ENCODE assay signal across 13 cellular contexts in the genomic region with DNA sequence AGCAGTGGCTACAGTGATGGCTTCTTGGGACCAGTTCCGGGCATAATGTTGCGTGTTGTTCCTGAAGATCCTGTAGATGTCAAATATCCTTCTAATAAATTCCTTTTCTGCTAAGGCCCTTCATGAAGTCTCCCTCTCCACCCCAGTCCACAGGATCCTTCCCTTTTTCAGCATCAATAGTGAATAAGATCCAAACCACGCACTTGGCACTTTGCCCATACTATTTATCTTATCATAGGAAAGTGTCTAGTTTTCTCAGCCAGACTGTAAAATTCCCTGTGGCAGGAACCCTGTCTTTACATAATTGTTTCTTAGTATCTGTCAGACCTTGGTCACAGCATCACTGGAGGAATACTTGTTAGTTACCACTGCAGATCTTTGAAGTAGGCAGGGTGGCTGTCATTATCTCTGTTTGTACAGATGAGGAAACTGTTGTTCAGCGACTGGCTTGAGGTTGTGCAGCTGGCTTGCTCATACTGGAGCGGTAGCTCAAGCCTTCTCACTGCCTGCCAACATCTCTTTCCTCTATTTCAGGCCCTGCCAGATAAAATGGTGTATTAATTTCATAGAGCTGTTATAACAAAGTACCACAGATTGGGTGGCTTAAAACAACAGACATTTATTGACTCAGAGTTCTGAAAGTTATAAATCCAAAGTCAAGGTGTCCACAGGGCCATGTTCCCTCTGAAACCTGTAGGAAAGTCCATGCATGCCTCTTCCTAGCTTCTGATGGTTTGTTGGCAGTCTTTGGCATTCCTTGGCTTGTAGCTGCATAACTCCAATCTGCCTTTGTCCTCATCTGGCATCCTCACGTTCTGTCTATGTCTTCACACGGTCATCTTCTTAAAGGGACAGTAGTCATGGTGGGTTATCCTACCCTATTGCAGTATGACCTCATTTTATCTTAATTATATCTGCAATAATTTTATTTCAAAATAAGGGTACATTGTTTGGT. TPM values are rescaled to one million over a fixed set of nuclear protein-coding genes. Genes with fewer than 3 reads are reported as not detected.
DNase-seq lines count a peak whose midpoint lies in the region; ATAC-seq, FAIRE-seq and TF ChIP-seq lines count a peak whose summit lies in the region.
"Had no signal": no experiment of that assay in that cellular context is flagged by ENCODE, and none has a peak within 500 bp of the region (broad histone marks: within the 10 kb centered on the region; RNA-seq: fewer than 3 reads in every experiment).

No MANE protein-coding gene starts in this region.

- no peak for FAIRE-seq in keratinocyte (lab: Jason Lieb, UNC)
- FAIRE-seq: GM12878, HepG2, TTC549 had no signal

- H3K27me3 Mint-ChIP-seq in GM23338 (ENCODE audit: insufficient read depth, low read depth, poor library complexity) = peaks cover 4% of the 10 kb centered on the region
- H3K27me3 Mint-ChIP-seq in activated naive CD4-positive, alpha-beta T cell treated with anti-CD3 and anti-CD28 coated beads, Interleukin-2, amount 10 ng/mL, durations not matched to agents 7 days and 5 days = peaks cover 10% of the 10 kb centered on the region
- peaks cover 0 to 23% (median 13%) of the 10 kb centered on the region in 5 donors for H3K27me3 Mint-ChIP-seq in naive thymus-derived CD4-positive, alpha-beta T cell

- H2AFZ ChIP-seq in GM23338 (peak overlapping the region; percentile 68; the same call in 1 of the 2 replicates), keratinocyte (ENCODE audit: control insufficient read depth, low read length) (peak overlapping the region; percentile 51), OCI-LY7 (ENCODE audit: low read length) (no peak overlapping the region)

- in situ Hi-C loops in brain microvascular endothelial cell (cut with HindIII; ENCODE audit: low pct_ligation_motif_present, low sequenced_read_pairs) = no loop called here

- H3F3A ChIP-seq in GM23338 (replicated peaks; ENCODE audit: low read depth) = no peaks in the 10 kb centered on the region; the same call in 1 of the 2 replicates

- H3K4me3 Mint-ChIP-seq in GM23338 = no peak overlapping the region
- H3K4me3 Mint-ChIP-seq in activated naive CD4-positive, alpha-beta T cell treated with anti-CD3 and anti-CD28 coated beads, Interleukin-2, amount 10 ng/mL, durations not matched to agents 7 days and 5 days = no peak overlapping the region
- H3K4me3 Mint-ChIP-seq in naive thymus-derived CD4-positive, alpha-beta T cell = no peak overlapping the region

- POLR2A ChIA-PET in naive thymus-derived CD4-positive, alpha-beta T cell (lab: Charles Lee) = no interaction called here
- POLR2A ChIA-PET in OCI-LY7 (lab: Charles Lee) = no interaction called here

- H3K4me1 Mint-ChIP-seq in GM23338 = peaks cover 14% of the 10 kb centered on the region
- peaks cover 23% of the 10 kb centered on the region for H3K4me1 Mint-ChIP-seq in activated naive CD4-positive, alpha-beta T cell treated with anti-CD3 and anti-CD28 coated beads, Interleukin-2, amount 10 ng/mL, durations not matched to agents 7 days and 5 days
- peaks cover 23 to 29% (median 27%) of the 10 kb centered on the region in 7 donors for H3K4me1 Mint-ChIP-seq in naive thymus-derived CD4-positive, alpha-beta T cell

- H3K9me1 ChIP-seq in keratinocyte (ENCODE audit: control insufficient read depth, extremely low read depth, insufficient read depth, low read length) = no peaks in the 10 kb centered on the region

- H3K27ac ChIP-seq in GM23338 (ENCODE audit: low read depth) (no peak overlapping the region), brain microvascular endothelial cell (no peak overlapping the region), keratinocyte (ENCODE audit: control insufficient read depth, insufficient read depth, low read length) (no peak overlapping the region), OCI-LY7 (ENCODE audit: low read depth, low read length, poor library complexity, severe bottlenecking) (no peak overlapping the region)
- H3K27ac ChIP-seq in naive thymus-derived CD4-positive, alpha-beta T cell (ENCODE audit: low read depth, low read length) = no peak overlapping the region
- H3K27ac ChIP-seq: spleen had no signal

- intact Hi-C loops in naive thymus-derived CD4-positive, alpha-beta T cell (cut with micrococcal nuclease) = loop anchor here in 1 of 2 donors (10.0 kb wide), 2 partner anchors 591 to 1189 kb away; partner anchors contain the start of gene STARD4
- intact Hi-C loops in OCI-LY7 (cut with micrococcal nuclease; ENCODE audit: unreplicated experiment) = no loop called here

- H3K9me2 ChIP-seq in GM23338 (ENCODE audit: insufficient read depth) (no peaks in the 10 kb centered on the region), OCI-LY7 (ENCODE audit: insufficient read depth, low read length) (no peaks in the 10 kb centered on the region)

- CTCF ChIA-PET in activated naive CD4-positive, alpha-beta T cell treated with anti-CD3 and anti-CD28 coated beads, Interleukin-2, amount 10 ng/mL, durations not matched to agents 7 days and 5 days (lab: Charles Lee) = no interaction called here
- CTCF ChIA-PET in naive thymus-derived CD4-positive, alpha-beta T cell (lab: Charles Lee) = no interaction called here
- CTCF ChIA-PET in OCI-LY7 (lab: Charles Lee; ENCODE audit: unreplicated experiment) = no interaction called here

- H3K4me1 ChIP-seq in GM23338 (ENCODE audit: insufficient read depth) (0 out of 2 replicates have a peak, but pooled peaks cover 9% of the 10 kb centered on the region), keratinocyte (ENCODE audit: control insufficient read depth, extremely low read depth, insufficient read depth, low read length) (peaks cover 11% of the 10 kb centered on the region), OCI-LY7 (ENCODE audit: insufficient read depth, low read length, poor library complexity, severe bottlenecking) (peaks cover 14% of the 10 kb centered on the region)
- peaks cover 16 to 18% of the 10 kb centered on the region in 2 donors for H3K4me1 ChIP-seq in naive thymus-derived CD4-positive, alpha-beta T cell (ENCODE audit: control insufficient read depth in 2 of 2, insufficient read depth in 2 of 2, low read length in 2 of 2)

- no peak overlapping the region for H3K27ac Mint-ChIP-seq in GM23338
- no peak overlapping the region for H3K27ac Mint-ChIP-seq in activated naive CD4-positive, alpha-beta T cell treated with anti-CD3 and anti-CD28 coated beads, Interleukin-2, amount 10 ng/mL, durations not matched to agents 7 days and 5 days
- H3K27ac Mint-ChIP-seq in naive thymus-derived CD4-positive, alpha-beta T cell = peak overlapping the region in 1 of 9 donors; percentile 54

- H3K27me3 ChIP-seq in GM23338 (ENCODE audit: insufficient read depth) = no peaks in the 10 kb centered on the region
- no peaks in the 10 kb centered on the region for H3K27me3 ChIP-seq in brain microvascular endothelial cell (replicated peaks)
- no peaks in the 10 kb centered on the region for H3K27me3 ChIP-seq in keratinocyte (ENCODE audit: control insufficient read depth, extremely low read depth, insufficient read depth, low read length)
- H3K27me3 ChIP-seq in naive thymus-derived CD4-positive, alpha-beta T cell (ENCODE audit: control insufficient read depth in 2 of 2, insufficient read depth in 2 of 2, low read length in 2 of 2) = no peaks in the 10 kb centered on the region
- H3K27me3 ChIP-seq: spleen had no signal

- H4K20me1 ChIP-seq in GM23338 (replicated peaks; ENCODE audit: insufficient read depth) = no peaks in the 10 kb centered on the region
- no peaks in the 10 kb centered on the region for H4K20me1 ChIP-seq in keratinocyte (ENCODE audit: control insufficient read depth, extremely low read depth, insufficient read depth, low read length)
- no peaks in the 10 kb centered on the region for H4K20me1 ChIP-seq in OCI-LY7 (ENCODE audit: insufficient read depth, low read length)

- H3K9me3 Mint-ChIP-seq in GM23338 = no peaks in the 10 kb centered on the region
- no peaks in the 10 kb centered on the region for H3K9me3 Mint-ChIP-seq in activated naive CD4-positive, alpha-beta T cell treated with anti-CD3 and anti-CD28 coated beads, Interleukin-2, amount 10 ng/mL, durations not matched to agents 7 days and 5 days
- peaks cover 0 to 6% (median 0%) of the 10 kb centered on the region in 11 donors for H3K9me3 Mint-ChIP-seq in naive thymus-derived CD4-positive, alpha-beta T cell

- H3K79me2 ChIP-seq in GM23338 (replicated peaks; ENCODE audit: insufficient read depth) = peaks cover 14% of the 10 kb centered on the region
- peaks cover 13% of the 10 kb centered on the region for H3K79me2 ChIP-seq in keratinocyte (ENCODE audit: control insufficient read depth, insufficient read depth, low read length)
- H3K79me2 ChIP-seq in OCI-LY7 (ENCODE audit: insufficient read depth, low read depth, low read length) = peaks cover 13% of the 10 kb centered on the region; the same call in 1 of the 2 replicates

- no peak for DNase-seq in GM23338 (ENCODE audit: low spot score)
- DNase-seq in NCI-H2196 (lab: John Stamatoyannopoulos, UW; ENCODE audit: unreplicated experiment) = peak; percentile 42
- peak; percentile 75 for DNase-seq in brain microvascular endothelial cell
- no peak for DNase-seq in keratinocyte (ENCODE audit: low read depth, low spot score)
- DNase-seq in activated naive CD4-positive, alpha-beta T cell treated with anti-CD3 and anti-CD28 coated beads, Interleukin-2, amount 10 ng/mL, durations not matched to agents 7 days and 5 days = no peak
- DNase-seq in naive thymus-derived CD4-positive, alpha-beta T cell = no peak
- DNase-seq in OCI-LY7 (ENCODE audit: low spot score) = no peak
- DNase-seq: head of caudate nucleus, spleen had no signal

- ATAC-seq in GM23338 = no peak
- ATAC-seq in HG03342 (IDR thresholded peaks at IDR 0.05; ENCODE audit: unreplicated experiment) = no peak
- ATAC-seq in naive thymus-derived CD4-positive, alpha-beta T cell = no peak
- ATAC-seq: GM12878, HepG2 had no signal

- TF ChIP-seq CTCF in GM23338 (conservative IDR thresholded peaks at IDR 0.05; ENCODE audit: low read depth in 2 of 2) = no peak
- no peak for TF ChIP-seq CTCF in brain microvascular endothelial cell (IDR thresholded peaks at IDR 0.05; ENCODE audit: low read depth, low read length, missing control alignments)
- TF ChIP-seq CTCF in keratinocyte (optimal IDR thresholded peaks at IDR 0.05 in 1 of 3, IDR thresholded peaks at IDR 0.05 in 1 of 3, conservative IDR thresholded peaks at IDR 0.05 in 1 of 3; ENCODE audit: extremely low read depth in 1 of 3, insufficient read depth in 2 of 3, low read length in 3 of 3) = no peak
- no peak for TF ChIP-seq CTCF in OCI-LY7 (conservative IDR thresholded peaks at IDR 0.05; ENCODE audit: low read length)

- H3K36me3 Mint-ChIP-seq in GM23338 (ENCODE audit: low read depth) = no peaks in the 10 kb centered on the region; the same call in 2 of the 3 replicates
- H3K36me3 Mint-ChIP-seq in activated naive CD4-positive, alpha-beta T cell treated with anti-CD3 and anti-CD28 coated beads, Interleukin-2, amount 10 ng/mL, durations not matched to agents 7 days and 5 days = no peaks in the 10 kb centered on the region
- peaks cover 0 to 3% (median 0%) of the 10 kb centered on the region in 5 donors for H3K36me3 Mint-ChIP-seq in naive thymus-derived CD4-positive, alpha-beta T cell

- H3K9me3 ChIP-seq in keratinocyte (ENCODE audit: control insufficient read depth, low read depth, low read length) (no peaks in the 10 kb centered on the region), OCI-LY7 (ENCODE audit: low read length) (no peaks in the 10 kb centered on the region)
- no peaks in the 10 kb centered on the region for H3K9me3 ChIP-seq in naive thymus-derived CD4-positive, alpha-beta T cell (ENCODE audit: control insufficient read depth in 2 of 3, low read length in 3 of 3)
- H3K9me3 ChIP-seq: spleen had no signal

- dilution Hi-C loops in keratinocyte (cut with MboI; ENCODE audit: extremely low pct_ligation_motif_present, low sequenced_read_pairs) = no loop called here

- BruUV-seq in OCI-LY7 (replicated peaks; lab: Mats Ljungman, UMichigan) = no TSS peak

- no peak overlapping the region for H3K4me2 ChIP-seq in GM23338
- no peak overlapping the region for H3K4me2 ChIP-seq in keratinocyte (ENCODE audit: control insufficient read depth, extremely low read depth, insufficient read depth, low read depth, low read length)
- H3K4me2 ChIP-seq in OCI-LY7 (ENCODE audit: low read length) = no peak overlapping the region

- no peaks in the 10 kb centered on the region for H3K36me3 ChIP-seq in GM23338 (ENCODE audit: insufficient read depth)
- H3K36me3 ChIP-seq in brain microvascular endothelial cell (replicated peaks) = no peaks in the 10 kb centered on the region
- no peaks in the 10 kb centered on the region for H3K36me3 ChIP-seq in keratinocyte (ENCODE audit: control insufficient read depth in 2 of 2, extremely low read depth in 1 of 2, insufficient read depth in 2 of 2, low read length in 2 of 2)
- H3K36me3 ChIP-seq in naive thymus-derived CD4-positive, alpha-beta T cell (ENCODE audit: control insufficient read depth in 2 of 3, insufficient read depth in 3 of 3, low read length in 3 of 3) = peaks cover 0 to 8% (median 0%) of the 10 kb centered on the region in 3 experiments
- no peaks in the 10 kb centered on the region for H3K36me3 ChIP-seq in OCI-LY7 (ENCODE audit: insufficient read depth, low read length)
- H3K36me3 ChIP-seq: spleen had no signal

- H3K4me3 ChIP-seq in GM23338 (no peak overlapping the region), brain microvascular endothelial cell (ENCODE audit: low read depth, low read length) (no peak overlapping the region), keratinocyte (ENCODE audit: control insufficient read depth in 2 of 3, extremely low read depth in 1 of 3, insufficient read depth in 2 of 3, low read depth in 1 of 3, low read length in 3 of 3) (no peak overlapping the region), OCI-LY7 (ENCODE audit: low read depth, low read length, poor library complexity, severe bottlenecking) (no peak overlapping the region)
- H3K4me3 ChIP-seq in naive thymus-derived CD4-positive, alpha-beta T cell (ENCODE audit: low read length) = no peak overlapping the region
- H3K4me3 ChIP-seq: GM12878, spleen had no signal

- H3K9ac ChIP-seq in keratinocyte (ENCODE audit: control insufficient read depth, extremely low read depth, insufficient read depth, low read length) = no peak overlapping the region

RNA-seq across cellular contexts. Expression of gene APC, which starts 33.5 kb away (rescaled TPM):
- total RNA-seq in GM23338 (2014; rRNA removed; shearing (Covaris generic)) = 45.3 and 62.9 TPM in 2 replicates
- polyA plus RNA-seq in GM23338 (2016; fragmentation: Nextera tagmentation; extraction: Ambion mirVana) = 34.8 and 42.4 TPM in 2 replicates
- 13.2 to 16.5 TPM (median 15.7 TPM) in 3 replicates for polyA plus RNA-seq in keratinocyte
- 10.0 TPM for polyA plus RNA-seq in keratinocyte (2011; ENCODE audit: low read depth)
- polyA plus RNA-seq in keratinocyte (2011; cell fraction: cytosol; rRNA removed) = 5.4 and 8.7 TPM in 2 replicates
- 21.7 and 25.4 TPM in 2 replicates for polyA plus RNA-seq in keratinocyte (2011; cell fraction: nucleus; rRNA removed)
- polyA plus RNA-seq in keratinocyte (2012; ENCODE audit: low replicate concordance) = 7.4 and 14.0 TPM in 2 replicates
- polyA minus RNA-seq in keratinocyte = 10.0 to 59.1 TPM (median 25.3 TPM) in 3 replicates
- 23.4 TPM for polyA minus RNA-seq in keratinocyte (2011; cell fraction: cytosol; rRNA and poly(A)+ RNA removed)
- polyA minus RNA-seq in keratinocyte (2011; cell fraction: nucleus; rRNA and poly(A)+ RNA removed) = 105 and 143 TPM in 2 replicates
- total RNA-seq in naive thymus-derived CD4-positive, alpha-beta T cell = 10 to 100 TPM; 25.1 to 53.2 (median 37.6) TPM
- polyA plus RNA-seq in naive thymus-derived CD4-positive, alpha-beta T cell = 10 to 100 TPM; 18.8 to 34.5 TPM
- total RNA-seq in OCI-LY7 (2014; rRNA removed; shearing (Covaris generic)) = 33.1 and 41.4 TPM in 2 replicates
- 34.8 and 35.9 TPM in 2 replicates for total RNA-seq in OCI-LY7 (2022)

Comparison
In these comparisons a context has a peak if more than half of its experiments do, and no peak if none do; other contexts are left out.
1. DNase-seq: peak in NCI-H2196 (single experiment) and brain microvascular endothelial cell (single experiment); none in GM23338 (single experiment), keratinocyte (single experiment), activated naive CD4-positive, alpha-beta T cell treated with anti-CD3 and anti-CD28 coated beads, Interleukin-2, amount 10 ng/mL, durations not matched to agents 7 days and 5 days (single experiment), naive thymus-derived CD4-positive, alpha-beta T cell (0 of 9) and OCI-LY7 (single experiment).